Comparison of ENCODE assay signal across 8 cellular contexts in the genomic region with DNA sequence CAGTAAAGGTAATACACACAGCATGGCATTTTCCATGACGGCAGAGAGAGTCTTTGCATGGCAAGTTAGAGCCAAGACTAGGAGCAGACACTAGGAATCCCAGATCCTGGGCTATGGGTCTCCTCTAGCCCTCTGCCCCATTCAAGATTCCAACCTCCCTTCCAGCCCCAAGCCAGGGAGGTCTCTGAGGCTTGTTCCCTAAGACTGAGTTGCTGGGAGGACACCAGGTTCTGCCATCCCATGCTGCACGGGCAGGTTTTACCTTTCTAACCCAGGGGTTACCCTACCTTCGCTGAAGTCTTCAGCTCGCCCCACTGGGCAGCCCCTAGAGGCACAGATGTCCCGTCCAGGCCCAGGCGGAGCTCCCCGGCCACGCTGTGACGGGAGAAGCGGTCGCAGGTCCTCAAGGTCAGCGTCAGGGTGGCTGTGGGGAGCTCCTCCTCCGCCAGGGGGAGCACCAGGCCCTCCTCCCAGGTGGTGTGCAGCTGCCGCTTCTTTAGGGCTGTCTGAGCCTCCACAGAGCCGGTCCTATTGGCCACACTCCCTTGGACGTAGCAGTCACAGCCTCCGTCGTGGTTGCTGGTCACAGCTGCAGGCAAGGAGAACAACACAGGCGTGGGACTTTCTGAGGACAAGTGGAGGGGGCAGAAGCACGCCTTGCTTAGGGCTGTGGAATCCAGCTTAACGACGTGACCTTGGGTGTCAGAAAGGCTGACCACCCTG. TPM values are rescaled to one million over a fixed set of nuclear protein-coding genes. Genes with fewer than 3 reads are reported as not detected.
DNase-seq lines count a peak whose midpoint lies in the region; ATAC-seq, FAIRE-seq and TF ChIP-seq lines count a peak whose summit lies in the region.

No MANE protein-coding gene starts in this region.

- TF ChIP-seq POLR2A in A549 (IDR thresholded peaks at IDR 0.05; ENCODE audit: low read length) (no peak), GM12891 (IDR thresholded peaks at IDR 0.05; ENCODE audit: low read depth, low read length) (no peak), NB4 (IDR thresholded peaks at IDR 0.05; ENCODE audit: extremely low read depth, insufficient read length) (no peak)

- H3K9me3 ChIP-seq in A549 (no peaks in the 10 kb centered on the region), adipocyte (ENCODE audit: control insufficient read depth, low read length) (no peaks in the 10 kb centered on the region), keratinocyte (ENCODE audit: control insufficient read depth, low read depth, low read length) (no peaks in the 10 kb centered on the region)

- 51% methylated on average over 17 of the region's 22 CpGs for WGBS in A549 (ENCODE audit: missing lambda C conversion rate)

- dilution Hi-C loops in keratinocyte (cut with MboI; ENCODE audit: extremely low pct_ligation_motif_present, low sequenced_read_pairs): no loop called here

- TF ChIP-seq RAD21 in A549 (conservative IDR thresholded peaks at IDR 0.05 in 1 of 2, IDR thresholded peaks at IDR 0.05 in 1 of 2): peak; percentile 90 to 92

- H2AFZ ChIP-seq in keratinocyte (ENCODE audit: control insufficient read depth, low read length): no peak overlapping the region

- no peak overlapping the region for H3K9ac ChIP-seq in adipocyte (ENCODE audit: low read length)
- no peak overlapping the region for H3K9ac ChIP-seq in keratinocyte (ENCODE audit: control insufficient read depth, extremely low read depth, insufficient read depth, low read length)

- no peaks in the 10 kb centered on the region for H3K79me2 ChIP-seq in keratinocyte (ENCODE audit: control insufficient read depth, insufficient read depth, low read length)

- TF ChIP-seq CTCF in A549 (IDR thresholded peaks at IDR 0.05): peak; percentile 82
- peak; percentile 76 for TF ChIP-seq CTCF in NB4 (IDR thresholded peaks at IDR 0.05; ENCODE audit: low read depth, low read length)
- peak; percentile 51 to 81 (median 69) for TF ChIP-seq CTCF in keratinocyte (optimal IDR thresholded peaks at IDR 0.05 in 1 of 3, IDR thresholded peaks at IDR 0.05 in 1 of 3, conservative IDR thresholded peaks at IDR 0.05 in 1 of 3; ENCODE audit: extremely low read depth in 1 of 3, insufficient read depth in 2 of 3, low read length in 3 of 3)

- FAIRE-seq in A549 (lab: Jason Lieb, UNC): no peak
- FAIRE-seq in GM12891 (lab: Jason Lieb, UNC): no peak
- FAIRE-seq in keratinocyte (lab: Jason Lieb, UNC): no peak

- H3K9me1 ChIP-seq in keratinocyte (ENCODE audit: control insufficient read depth, extremely low read depth, insufficient read depth, low read length): no peaks in the 10 kb centered on the region

- H3K36me3 ChIP-seq in adipocyte (ENCODE audit: control insufficient read depth, insufficient read depth, low read length, severe bottlenecking): no peaks in the 10 kb centered on the region
- H3K36me3 ChIP-seq in keratinocyte (ENCODE audit: control insufficient read depth in 2 of 2, extremely low read depth in 1 of 2, insufficient read depth in 2 of 2, low read length in 2 of 2): no peaks in the 10 kb centered on the region

- H3K4me3 ChIP-seq in A549: no peak overlapping the region
- no peak overlapping the region for H3K4me3 ChIP-seq in NB4 (ENCODE audit: low read depth, low read length)
- H3K4me3 ChIP-seq in adipocyte (ENCODE audit: low read length): no peak overlapping the region
- H3K4me3 ChIP-seq in keratinocyte (ENCODE audit: control insufficient read depth in 2 of 3, extremely low read depth in 1 of 3, insufficient read depth in 2 of 3, low read depth in 1 of 3, low read length in 3 of 3): no peak overlapping the region

- no peak overlapping the region for H3K4me2 ChIP-seq in A549
- no peak overlapping the region for H3K4me2 ChIP-seq in keratinocyte (ENCODE audit: control insufficient read depth, extremely low read depth, insufficient read depth, low read depth, low read length)

- TF ChIP-seq EP300 in A549 (IDR thresholded peaks at IDR 0.05): no peak

- H3K27ac ChIP-seq in A549 (0 out of 6 replicates have a peak overlapping the region, but pooled peaks of 1 of the 2 experiments have one; percentile 29), keratinocyte (ENCODE audit: control insufficient read depth, insufficient read depth, low read length) (no peak overlapping the region)

- peak; percentile 69 to 78 for DNase-seq in A549 (ENCODE audit: low read depth in 1 of 2, low spot score in 1 of 2)
- peak; percentile 45 for DNase-seq in GM12891 (ENCODE audit: insufficient read length, low spot score)
- peak; percentile 64 for DNase-seq in NB4 (ENCODE audit: low read depth)
- DNase-seq in adipocyte (ENCODE audit: low read depth): peak; percentile 45
- DNase-seq in keratinocyte (ENCODE audit: low read depth, low spot score): no peak
- DNase-seq in stimulated activated naive CD8-positive, alpha-beta T cell treated with anti-CD3 and anti-CD28 coated beads, Interleukin-15, Interleukin-2, amounts not matched to agents 100 U/mL and 50 U/mL, for 24 hours: peak; percentile 47
- DNase-seq in anterior cingulate cortex (lab: John Stamatoyannopoulos, UW): no peak

- POLR2A ChIA-PET in A549 (lab: Yijun Ruan, JAX): no interaction called here

- 0 out of 3 replicates have a peak, but pooled peaks cover 6% of the 10 kb centered on the region for H3K4me1 ChIP-seq in A549
- H3K4me1 ChIP-seq in adipocyte (ENCODE audit: control insufficient read depth, insufficient read depth, low read length): no peaks in the 10 kb centered on the region
- H3K4me1 ChIP-seq in keratinocyte (ENCODE audit: control insufficient read depth, extremely low read depth, insufficient read depth, low read length): no peaks in the 10 kb centered on the region

- peaks cover 61% of the 10 kb centered on the region for H3K27me3 ChIP-seq in adipocyte (replicated peaks; ENCODE audit: control insufficient read depth, insufficient read depth, low read length)
- peaks cover 24% of the 10 kb centered on the region for H3K27me3 ChIP-seq in keratinocyte (ENCODE audit: control insufficient read depth, extremely low read depth, insufficient read depth, low read length)

- H4K20me1 ChIP-seq in keratinocyte (ENCODE audit: control insufficient read depth, extremely low read depth, insufficient read depth, low read length): no peaks in the 10 kb centered on the region

- CTCF ChIA-PET in A549 (lab: Yijun Ruan, JAX): interaction anchor here (0.6 to 5.2 kb wide), 38 partner anchors 8 to 365 kb away, joined by 3 to 69 read pairs (median 4); partner anchors contain the start of gene SYT13

- ATAC-seq in A549 (peak; percentile 91 to 99), GM19328 (IDR thresholded peaks at IDR 0.05; ENCODE audit: unreplicated experiment) (no peak)
- peak; percentile 46 for ATAC-seq in stimulated activated naive CD8-positive, alpha-beta T cell treated with anti-CD3 and anti-CD28 coated beads, Interleukin-15, Interleukin-2, amounts not matched to agents 100 U/mL and 50 U/mL, for 24 hours

TF ChIP-seq in A549, 52 proteins besides CTCF, POLR2A, EP300 and RAD21:
- TF ChIP-seq ESRRA (IDR thresholded peaks at IDR 0.05; ENCODE audit: borderline replicate concordance, low read length) (peak; percentile 89; the same call in 1 of the 2 replicates), HOXA7 (CRISPR knock-in tag; IDR thresholded peaks at IDR 0.05) (no peak), SMC3 (IDR thresholded peaks at IDR 0.05) (peak; percentile 96), BHLHE40 (IDR thresholded peaks at IDR 0.05; ENCODE audit: low read depth, low read length) (no peak)
- TF ChIP-seq, protein P1, sequence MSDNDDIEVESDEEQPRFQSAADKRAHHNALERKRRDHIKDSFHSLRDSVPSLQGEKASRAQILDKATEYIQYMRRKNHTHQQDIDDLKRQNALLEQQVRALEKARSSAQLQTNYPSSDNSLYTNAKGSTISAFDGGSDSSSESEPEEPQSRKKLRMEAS (IDR thresholded peaks at IDR 0.05): peak; percentile 25; the same call in 1 of the 2 replicates

TF ChIP-seq in GM12891, 5 proteins besides CTCF, POLR2A, EP300 and RAD21:
- TF ChIP-seq TAF1 (IDR thresholded peaks at IDR 0.05; ENCODE audit: low read depth, low read length): no peak
- TF ChIP-seq SPI1 (IDR thresholded peaks at IDR 0.05; ENCODE audit: low read depth, low read length): no peak
- TF ChIP-seq POU2F2 (IDR thresholded peaks at IDR 0.05; ENCODE audit: low read depth, low read length): no peak
- TF ChIP-seq PAX5 (IDR thresholded peaks at IDR 0.05; ENCODE audit: insufficient read depth, low read length, severe bottlenecking): no peak
- TF ChIP-seq POLR2AphosphoS5 (IDR thresholded peaks at IDR 0.05; ENCODE audit: low read depth, low read length): no peak

RNA-seq across cellular contexts. Expression of gene SYT13, which starts 33.8 kb away (rescaled TPM):
- polyA plus RNA-seq in A549 (2011; rRNA removed) (8.1 and 10.7 TPM in 2 replicates), A549 (2017; fragmentation: RNase III; extraction: RNeasy Plus Mini Kit Qiagen cat#74134 plus additional on column Dnase treatment) (8.1 to 13.1 TPM (median 12.9 TPM) in 3 replicates), keratinocyte (not detected in 3 replicates)
- 2.4 and 2.9 TPM in 2 replicates for polyA plus RNA-seq in A549 (2012; cell fraction: cytosol; rRNA removed)
- polyA plus RNA-seq in A549 (2012; cell fraction: nucleus; rRNA removed): 2.9 and 3.6 TPM in 2 replicates
- 31.3 and 31.5 TPM in 2 replicates for polyA minus RNA-seq in A549 (2011; rRNA and poly(A)+ RNA removed)
- not detected for polyA plus RNA-seq in GM12891 (2012; ENCODE audit: low read depth, missing spikeins)
- not detected for polyA plus RNA-seq in keratinocyte (2011; ENCODE audit: low read depth)
- not detected in 2 replicates for polyA plus RNA-seq in keratinocyte (2011; cell fraction: cytosol; rRNA removed)
- not detected in 2 replicates for polyA plus RNA-seq in keratinocyte (2011; cell fraction: nucleus; rRNA removed)
- not detected in 2 replicates for polyA plus RNA-seq in keratinocyte (2012; ENCODE audit: low replicate concordance)
- polyA minus RNA-seq in keratinocyte: not detected in 3 replicates
- not detected for polyA minus RNA-seq in keratinocyte (2011; cell fraction: cytosol; rRNA and poly(A)+ RNA removed)
- not detected in 2 replicates for polyA minus RNA-seq in keratinocyte (2011; cell fraction: nucleus; rRNA and poly(A)+ RNA removed)

Comparison
In these comparisons a context has a peak if more than half of its experiments do, and no peak if none do; other contexts are left out.
1. DNase-seq: peak in A549 (2 of 2), GM12891 (single experiment), NB4 (single experiment), adipocyte (single experiment) and stimulated activated naive CD8-positive, alpha-beta T cell treated with anti-CD3 and anti-CD28 coated beads, Interleukin-15, Interleukin-2, amounts not matched to agents 100 U/mL and 50 U/mL, for 24 hours (single experiment); none in keratinocyte (single experiment) and anterior cingulate cortex (0 of 58).
2. Peak in every context shown above with its lines, with median percentiles within 50 percentile points of each other: CTCF ChIP-seq.